In genomic region chr16:2251281-2252111, GRCh38 we compare ENCODE assay signal across 1 cellular context.
TF ChIP-seq lines count a peak whose summit lies in the region.

TSS of gene ECI1 (minus strand) at chr16:2251587. CDS start at chr16:2251566, 21 bp downstream.

TF ChIP-seq in K562, 482 proteins besides CTCF, POLR2A, EP300 and RAD21 (continued from another document and continues in another):
- TF ChIP-seq GTF3C2 (IDR thresholded peaks at IDR 0.05; ENCODE audit: borderline replicate concordance, extremely low read depth, insufficient read length) (no peak), SMARCB1 (IDR thresholded peaks at IDR 0.05; ENCODE audit: insufficient read length, low read depth) (no peak), ZBTB40 (IDR thresholded peaks at IDR 0.05) (no peak; the same call in 1 of the 2 replicates), ZBTB40 (CRISPR knock-in tag; IDR thresholded peaks at IDR 0.05) (no peak), ZFX (CRISPR knock-in tag; IDR thresholded peaks at IDR 0.05) (peak; percentile 99), POLR2G (IDR thresholded peaks at IDR 0.05; ENCODE audit: low read depth, low read length) (peak; percentile 99), ZNF347 (CRISPR knock-in tag; IDR thresholded peaks at IDR 0.05; ENCODE audit: low read depth) (no peak), CBFA2T3 (IDR thresholded peaks at IDR 0.05) (peak; percentile 10), CEBPB (tag; IDR thresholded peaks at IDR 0.05) (no peak), FOXP4 (CRISPR knock-in tag; IDR thresholded peaks at IDR 0.05; ENCODE audit: borderline replicate concordance) (no peak), CLOCK (CRISPR knock-in tag; IDR thresholded peaks at IDR 0.05; ENCODE audit: borderline replicate concordance) (no peak), SRSF9 (IDR thresholded peaks at IDR 0.05; ENCODE audit: borderline replicate concordance, low read depth, low read length) (no peak), TRIM24 (IDR thresholded peaks at IDR 0.05) (peak in 1 of 2 experiments; percentile 43; a peak in 2 of 4 replicates), ETV6 (IDR thresholded peaks at IDR 0.05; ENCODE audit: borderline replicate concordance in 1 of 2, low read depth in 2 of 2, low read length in 1 of 2) (no peak), ETV6 (CRISPR knock-in tag; IDR thresholded peaks at IDR 0.05; ENCODE audit: borderline replicate concordance) (no peak), KLF13 (tag; IDR thresholded peaks at IDR 0.05; ENCODE audit: borderline replicate concordance, low read depth) (peak; percentile 71; the same call in 1 of the 2 replicates), ZNF3 (CRISPR knock-in tag; IDR thresholded peaks at IDR 0.05) (no peak), ZNF507 (tag; conservative IDR thresholded peaks at IDR 0.05) (no peak), THRAP3 (IDR thresholded peaks at IDR 0.05; ENCODE audit: borderline replicate concordance) (no peak), CXXC5 (CRISPR knock-in tag; IDR thresholded peaks at IDR 0.05) (peak; percentile 85), RB1 (IDR thresholded peaks at IDR 0.05; ENCODE audit: low read depth) (peak; percentile 97), ETV1 (tag; conservative IDR thresholded peaks at IDR 0.05; ENCODE audit: low read depth) (peak; percentile 94), ZBED1 (IDR thresholded peaks at IDR 0.05) (no peak), ZNF134 (CRISPR knock-in tag; conservative IDR thresholded peaks at IDR 0.05) (no peak), ZNF785 (CRISPR knock-in tag; IDR thresholded peaks at IDR 0.05) (no peak), OTX1 (CRISPR knock-in tag; IDR thresholded peaks at IDR 0.05) (no peak), SRSF7 (optimal IDR thresholded peaks at IDR 0.05; ENCODE audit: low read depth, low read length) (no peak), LARP7 (IDR thresholded peaks at IDR 0.05) (no peak), PBX2 (CRISPR knock-in tag; IDR thresholded peaks at IDR 0.05; ENCODE audit: low read depth) (no peak), PBX2 (tag; conservative IDR thresholded peaks at IDR 0.05; ENCODE audit: low read depth) (no peak), JUNB (CRISPR knock-in tag; conservative IDR thresholded peaks at IDR 0.05) (no peak), TSC22D4 (tag; IDR thresholded peaks at IDR 0.05) (no peak), HMBOX1 (IDR thresholded peaks at IDR 0.05) (no peak), SETDB1 (IDR thresholded peaks at IDR 0.05; ENCODE audit: low read length) (no peak), SAP30 (IDR thresholded peaks at IDR 0.05; ENCODE audit: borderline replicate concordance, insufficient read depth, low read depth, low read length, poor library complexity, severe bottlenecking) (no peak), GTF2B (IDR thresholded peaks at IDR 0.05; ENCODE audit: extremely low read depth, insufficient read length) (no peak), FOXK1 (CRISPR knock-in tag; IDR thresholded peaks at IDR 0.05; ENCODE audit: borderline replicate concordance) (no peak)
